In the genomic region with DNA sequence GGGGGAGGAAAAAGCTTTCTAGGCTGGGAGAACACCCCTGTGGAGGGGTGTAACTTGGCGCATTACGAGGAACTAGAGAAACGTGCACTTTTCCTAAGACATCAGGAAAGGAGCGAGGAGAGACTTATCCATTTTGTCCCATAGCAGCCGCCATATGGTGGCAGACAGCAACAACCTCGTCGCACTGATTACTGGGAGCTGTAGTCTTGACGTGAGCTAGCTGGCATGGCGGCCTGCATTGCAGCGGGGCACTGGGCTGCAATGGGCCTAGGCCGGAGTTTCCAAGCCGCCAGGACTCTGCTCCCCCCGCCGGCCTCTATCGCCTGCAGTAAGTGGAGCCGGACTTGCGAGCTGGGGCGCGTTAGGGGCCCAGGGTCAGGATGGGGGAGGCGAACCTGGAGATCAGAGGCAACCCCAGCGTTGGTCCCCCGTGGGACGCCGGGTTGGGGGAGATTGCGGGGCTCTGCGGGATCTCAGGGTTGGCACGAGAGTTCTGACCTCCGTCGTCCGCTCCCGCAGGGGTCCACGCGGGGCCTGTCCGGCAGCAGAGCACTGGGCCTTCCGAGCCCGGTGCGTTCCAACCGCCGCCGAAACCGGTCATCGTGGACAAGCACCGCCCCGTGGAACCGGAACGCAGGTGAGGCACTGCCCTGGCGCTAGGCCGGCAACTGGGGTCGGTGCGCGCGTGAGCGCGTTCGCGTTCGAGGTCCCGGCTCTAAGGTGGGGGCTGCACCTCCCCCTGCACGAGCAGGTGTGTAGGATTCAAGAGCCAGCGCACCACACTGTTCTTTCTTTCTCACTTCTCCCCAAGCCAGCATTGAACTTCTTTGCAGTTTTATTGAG, we compare ENCODE assay signal across 1 cellular context.
A peak's percentile ranks its signal among the peaks of the same experiment; 100 is the strongest.
TF ChIP-seq lines count a peak whose summit lies in the region.

A gene (plus strand): TSS at position 201 of the 843 bp plus-strand sequence. CDS start 25 bp downstream, at position 226.

TF ChIP-seq in HepG2, 621 proteins besides CTCF, POLR2A, EP300 and RAD21 (continued from another document and continues in another):
- 0 out of 2 replicates have a peak, but pooled peaks have one; percentile 26 for TF ChIP-seq ZBTB21 (CRISPR knock-in tag; IDR thresholded peaks at IDR 0.05)
- TF ChIP-seq, protein P1, sequence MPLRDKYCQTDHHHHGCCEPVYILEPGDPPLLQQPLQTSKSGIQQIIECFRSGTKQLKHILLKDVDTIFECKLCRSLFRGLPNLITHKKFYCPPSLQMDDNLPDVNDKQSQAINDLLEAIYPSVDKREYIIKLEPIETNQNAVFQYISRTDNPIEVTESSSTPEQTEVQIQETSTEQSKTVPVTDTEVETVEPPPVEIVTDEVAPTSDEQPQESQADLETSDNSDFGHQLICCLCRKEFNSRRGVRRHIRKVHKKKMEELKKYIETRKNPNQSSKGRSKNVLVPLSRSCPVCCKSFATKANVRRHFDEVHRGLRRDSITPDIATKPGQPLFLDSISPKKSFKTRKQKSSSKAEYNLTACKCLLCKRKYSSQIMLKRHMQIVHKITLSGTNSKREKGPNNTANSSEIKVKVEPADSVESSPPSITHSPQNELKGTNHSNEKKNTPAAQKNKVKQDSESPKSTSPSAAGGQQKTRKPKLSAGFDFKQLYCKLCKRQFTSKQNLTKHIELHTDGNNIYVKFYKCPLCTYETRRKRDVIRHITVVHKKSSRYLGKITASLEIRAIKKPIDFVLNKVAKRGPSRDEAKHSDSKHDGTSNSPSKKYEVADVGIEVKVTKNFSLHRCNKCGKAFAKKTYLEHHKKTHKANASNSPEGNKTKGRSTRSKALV (CRISPR knock-in tag; IDR thresholded peaks at IDR 0.05) = peak; percentile 52; the same call in 1 of the 2 replicates
- TF ChIP-seq, protein P2, sequence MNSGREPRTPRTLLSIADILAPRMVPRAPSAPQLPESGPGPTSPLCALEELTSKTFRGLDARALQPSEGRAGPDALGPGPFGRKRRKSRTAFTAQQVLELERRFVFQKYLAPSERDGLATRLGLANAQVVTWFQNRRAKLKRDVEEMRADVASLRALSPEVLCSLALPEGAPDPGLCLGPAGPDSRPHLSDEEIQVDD (CRISPR knock-in tag; IDR thresholded peaks at IDR 0.05; ENCODE audit: borderline replicate concordance) = peak; percentile 16; the same call in 1 of the 2 replicates
- TF ChIP-seq RFX5 (IDR thresholded peaks at IDR 0.05; ENCODE audit: low read depth, low read length) = peak; percentile 24; the same call in 1 of the 2 replicates
- peak; percentile 95 for TF ChIP-seq KMT2B (CRISPR knock-in tag; IDR thresholded peaks at IDR 0.05)
- TF ChIP-seq, protein P3, sequence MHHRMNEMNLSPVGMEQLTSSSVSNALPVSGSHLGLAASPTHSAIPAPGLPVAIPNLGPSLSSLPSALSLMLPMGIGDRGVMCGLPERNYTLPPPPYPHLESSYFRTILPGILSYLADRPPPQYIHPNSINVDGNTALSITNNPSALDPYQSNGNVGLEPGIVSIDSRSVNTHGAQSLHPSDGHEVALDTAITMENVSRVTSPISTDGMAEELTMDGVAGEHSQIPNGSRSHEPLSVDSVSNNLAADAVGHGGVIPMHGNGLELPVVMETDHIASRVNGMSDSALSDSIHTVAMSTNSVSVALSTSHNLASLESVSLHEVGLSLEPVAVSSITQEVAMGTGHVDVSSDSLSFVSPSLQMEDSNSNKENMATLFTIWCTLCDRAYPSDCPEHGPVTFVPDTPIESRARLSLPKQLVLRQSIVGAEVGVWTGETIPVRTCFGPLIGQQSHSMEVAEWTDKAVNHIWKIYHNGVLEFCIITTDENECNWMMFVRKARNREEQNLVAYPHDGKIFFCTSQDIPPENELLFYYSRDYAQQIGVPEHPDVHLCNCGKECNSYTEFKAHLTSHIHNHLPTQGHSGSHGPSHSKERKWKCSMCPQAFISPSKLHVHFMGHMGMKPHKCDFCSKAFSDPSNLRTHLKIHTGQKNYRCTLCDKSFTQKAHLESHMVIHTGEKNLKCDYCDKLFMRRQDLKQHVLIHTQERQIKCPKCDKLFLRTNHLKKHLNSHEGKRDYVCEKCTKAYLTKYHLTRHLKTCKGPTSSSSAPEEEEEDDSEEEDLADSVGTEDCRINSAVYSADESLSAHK (CRISPR knock-in tag; IDR thresholded peaks at IDR 0.05; ENCODE audit: borderline replicate concordance) = no peak; the same call in 1 of the 2 replicates
- TF ChIP-seq TGIF2 (CRISPR knock-in tag; IDR thresholded peaks at IDR 0.05) = peak; percentile 97
- peak; percentile 81 for TF ChIP-seq U2AF1 (optimal IDR thresholded peaks at IDR 0.05; ENCODE audit: low read depth, low read length)
- peak; percentile 76 for TF ChIP-seq NFRKB (IDR thresholded peaks at IDR 0.05)
- peak; percentile 95 for TF ChIP-seq AHR (CRISPR knock-in tag; IDR thresholded peaks at IDR 0.05)
- peak; percentile 92 for TF ChIP-seq BRD4 (CRISPR knock-in tag; IDR thresholded peaks at IDR 0.05)
- no peak for TF ChIP-seq SKI (IDR thresholded peaks at IDR 0.05; ENCODE audit: partially characterized antibody)
- TF ChIP-seq NBN (conservative IDR thresholded peaks at IDR 0.05) = no peak
- TF ChIP-seq ETV6 (CRISPR knock-in tag; conservative IDR thresholded peaks at IDR 0.05) = peak; percentile 36; the same call in 1 of the 2 replicates
- TF ChIP-seq, protein P4, sequence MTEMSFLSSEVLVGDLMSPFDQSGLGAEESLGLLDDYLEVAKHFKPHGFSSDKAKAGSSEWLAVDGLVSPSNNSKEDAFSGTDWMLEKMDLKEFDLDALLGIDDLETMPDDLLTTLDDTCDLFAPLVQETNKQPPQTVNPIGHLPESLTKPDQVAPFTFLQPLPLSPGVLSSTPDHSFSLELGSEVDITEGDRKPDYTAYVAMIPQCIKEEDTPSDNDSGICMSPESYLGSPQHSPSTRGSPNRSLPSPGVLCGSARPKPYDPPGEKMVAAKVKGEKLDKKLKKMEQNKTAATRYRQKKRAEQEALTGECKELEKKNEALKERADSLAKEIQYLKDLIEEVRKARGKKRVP (CRISPR knock-in tag; IDR thresholded peaks at IDR 0.05) = peak in 1 of 2 experiments; percentile 70; a peak in 1 of 4 replicates
- peak; percentile 50; the same call in 1 of the 2 replicates for TF ChIP-seq NR2F2 (IDR thresholded peaks at IDR 0.05; ENCODE audit: borderline replicate concordance, low read depth)
- no peak for TF ChIP-seq ZNF337 (CRISPR knock-in tag; IDR thresholded peaks at IDR 0.05; ENCODE audit: borderline replicate concordance, low read depth)
- peak; percentile 56; the same call in 1 of the 2 replicates for TF ChIP-seq SATB2 (CRISPR knock-in tag; IDR thresholded peaks at IDR 0.05)
- TF ChIP-seq SALL1 (CRISPR knock-in tag; IDR thresholded peaks at IDR 0.05) = peak; percentile 71
- TF ChIP-seq, protein P5, sequence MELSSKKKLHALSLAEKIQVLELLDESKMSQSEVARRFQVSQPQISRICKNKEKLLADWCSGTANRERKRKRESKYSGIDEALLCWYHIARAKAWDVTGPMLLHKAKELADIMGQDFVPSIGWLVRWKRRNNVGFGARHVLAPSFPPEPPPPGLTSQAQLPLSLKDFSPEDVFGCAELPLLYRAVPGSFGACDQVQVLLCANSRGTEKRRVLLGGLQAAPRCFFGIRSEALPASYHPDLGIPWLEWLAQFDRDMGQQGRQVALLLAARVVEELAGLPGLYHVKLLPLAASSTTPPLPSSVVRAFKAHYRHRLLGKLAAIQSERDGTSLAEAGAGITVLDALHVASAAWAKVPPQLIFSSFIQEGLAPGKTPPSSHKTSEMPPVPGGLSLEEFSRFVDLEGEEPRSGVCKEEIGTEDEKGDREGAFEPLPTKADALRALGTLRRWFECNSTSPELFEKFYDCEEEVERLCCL (CRISPR knock-in tag; IDR thresholded peaks at IDR 0.05; ENCODE audit: borderline replicate concordance) = peak; percentile 80
- 0 out of 2 replicates have a peak, but pooled peaks have one; percentile 46 for TF ChIP-seq ZNF746 (CRISPR knock-in tag; IDR thresholded peaks at IDR 0.05)
- TF ChIP-seq ZNF256 (CRISPR knock-in tag; conservative IDR thresholded peaks at IDR 0.05) = peak; percentile 76; the same call in 1 of the 2 replicates
- TF ChIP-seq NRL (CRISPR knock-in tag; IDR thresholded peaks at IDR 0.05; ENCODE audit: borderline replicate concordance) = peak; percentile 97
- TF ChIP-seq RBFOX2 (IDR thresholded peaks at IDR 0.05; ENCODE audit: low read depth, low read length) = peak; percentile 97
- peak; percentile 94 for TF ChIP-seq MIXL1 (CRISPR knock-in tag; IDR thresholded peaks at IDR 0.05)
- peak; percentile 83; the same call in 1 of the 2 replicates for TF ChIP-seq REL (CRISPR knock-in tag; conservative IDR thresholded peaks at IDR 0.05)
- TF ChIP-seq ZNF615 (CRISPR knock-in tag; IDR thresholded peaks at IDR 0.05; ENCODE audit: borderline replicate concordance) = peak; percentile 82
- peak; percentile 58; the same call in 1 of the 2 replicates for TF ChIP-seq ZNF678 (CRISPR knock-in tag; IDR thresholded peaks at IDR 0.05)
- peak; percentile 35; the same call in 1 of the 2 replicates for TF ChIP-seq SP5 (CRISPR knock-in tag; IDR thresholded peaks at IDR 0.05; ENCODE audit: borderline replicate concordance, low read depth)
- 0 out of 2 replicates have a peak, but pooled peaks have one; percentile 50 for TF ChIP-seq MEIS2 (CRISPR knock-in tag; IDR thresholded peaks at IDR 0.05)
- peak; percentile 69 for TF ChIP-seq ZNF720 (CRISPR knock-in tag; IDR thresholded peaks at IDR 0.05)
- peak; percentile 85 for TF ChIP-seq PITX1 (CRISPR knock-in tag; IDR thresholded peaks at IDR 0.05)
- TF ChIP-seq ZNF782 (CRISPR knock-in tag; IDR thresholded peaks at IDR 0.05; ENCODE audit: borderline replicate concordance) = no peak; the same call in 1 of the 2 replicates
- TF ChIP-seq MAFF (IDR thresholded peaks at IDR 0.05; ENCODE audit: low read depth, low read length) = no peak; the same call in 1 of the 2 replicates
- peak; percentile 88 for TF ChIP-seq SRSF1 (optimal IDR thresholded peaks at IDR 0.05; ENCODE audit: low read depth, low read length)
- TF ChIP-seq, protein P6, sequence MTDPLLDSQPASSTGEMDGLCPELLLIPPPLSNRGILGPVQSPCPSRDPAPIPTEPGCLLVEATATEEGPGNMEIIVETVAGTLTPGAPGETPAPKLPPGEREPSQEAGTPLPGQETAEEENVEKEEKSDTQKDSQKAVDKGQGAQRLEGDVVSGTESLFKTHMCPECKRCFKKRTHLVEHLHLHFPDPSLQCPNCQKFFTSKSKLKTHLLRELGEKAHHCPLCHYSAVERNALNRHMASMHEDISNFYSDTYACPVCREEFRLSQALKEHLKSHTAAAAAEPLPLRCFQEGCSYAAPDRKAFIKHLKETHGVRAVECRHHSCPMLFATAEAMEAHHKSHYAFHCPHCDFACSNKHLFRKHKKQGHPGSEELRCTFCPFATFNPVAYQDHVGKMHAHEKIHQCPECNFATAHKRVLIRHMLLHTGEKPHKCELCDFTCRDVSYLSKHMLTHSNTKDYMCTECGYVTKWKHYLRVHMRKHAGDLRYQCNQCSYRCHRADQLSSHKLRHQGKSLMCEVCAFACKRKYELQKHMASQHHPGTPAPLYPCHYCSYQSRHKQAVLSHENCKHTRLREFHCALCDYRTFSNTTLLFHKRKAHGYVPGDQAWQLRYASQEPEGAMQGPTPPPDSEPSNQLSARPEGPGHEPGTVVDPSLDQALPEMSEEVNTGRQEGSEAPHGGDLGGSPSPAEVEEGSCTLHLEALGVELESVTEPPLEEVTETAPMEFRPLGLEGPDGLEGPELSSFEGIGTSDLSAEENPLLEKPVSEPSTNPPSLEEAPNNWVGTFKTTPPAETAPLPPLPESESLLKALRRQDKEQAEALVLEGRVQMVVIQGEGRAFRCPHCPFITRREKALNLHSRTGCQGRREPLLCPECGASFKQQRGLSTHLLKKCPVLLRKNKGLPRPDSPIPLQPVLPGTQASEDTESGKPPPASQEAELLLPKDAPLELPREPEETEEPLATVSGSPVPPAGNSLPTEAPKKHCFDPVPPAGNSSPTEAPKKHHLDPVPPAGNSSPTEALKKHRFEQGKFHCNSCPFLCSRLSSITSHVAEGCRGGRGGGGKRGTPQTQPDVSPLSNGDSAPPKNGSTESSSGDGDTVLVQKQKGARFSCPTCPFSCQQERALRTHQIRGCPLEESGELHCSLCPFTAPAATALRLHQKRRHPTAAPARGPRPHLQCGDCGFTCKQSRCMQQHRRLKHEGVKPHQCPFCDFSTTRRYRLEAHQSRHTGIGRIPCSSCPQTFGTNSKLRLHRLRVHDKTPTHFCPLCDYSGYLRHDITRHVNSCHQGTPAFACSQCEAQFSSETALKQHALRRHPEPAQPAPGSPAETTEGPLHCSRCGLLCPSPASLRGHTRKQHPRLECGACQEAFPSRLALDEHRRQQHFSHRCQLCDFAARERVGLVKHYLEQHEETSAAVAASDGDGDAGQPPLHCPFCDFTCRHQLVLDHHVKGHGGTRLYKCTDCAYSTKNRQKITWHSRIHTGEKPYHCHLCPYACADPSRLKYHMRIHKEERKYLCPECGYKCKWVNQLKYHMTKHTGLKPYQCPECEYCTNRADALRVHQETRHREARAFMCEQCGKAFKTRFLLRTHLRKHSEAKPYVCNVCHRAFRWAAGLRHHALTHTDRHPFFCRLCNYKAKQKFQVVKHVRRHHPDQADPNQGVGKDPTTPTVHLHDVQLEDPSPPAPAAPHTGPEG (CRISPR knock-in tag; IDR thresholded peaks at IDR 0.05) = no peak
- peak; percentile 82 for TF ChIP-seq SSRP1 (CRISPR knock-in tag; IDR thresholded peaks at IDR 0.05)
- TF ChIP-seq DR1 (CRISPR knock-in tag; IDR thresholded peaks at IDR 0.05) = peak; percentile 39; the same call in 1 of the 2 replicates
- TF ChIP-seq HDAC1 (CRISPR knock-in tag; IDR thresholded peaks at IDR 0.05) = peak; percentile 77
- TF ChIP-seq ZNF3 (CRISPR knock-in tag; IDR thresholded peaks at IDR 0.05) = peak; percentile 16; the same call in 1 of the 2 replicates
- peak; percentile 81 for TF ChIP-seq CREB1 (IDR thresholded peaks at IDR 0.05)
- TF ChIP-seq CREB1 (CRISPR knock-in tag; IDR thresholded peaks at IDR 0.05) = peak; percentile 90
- TF ChIP-seq, protein P7, sequence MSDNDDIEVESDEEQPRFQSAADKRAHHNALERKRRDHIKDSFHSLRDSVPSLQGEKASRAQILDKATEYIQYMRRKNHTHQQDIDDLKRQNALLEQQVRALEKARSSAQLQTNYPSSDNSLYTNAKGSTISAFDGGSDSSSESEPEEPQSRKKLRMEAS (IDR thresholded peaks at IDR 0.05) = peak; percentile 80; the same call in 1 of the 2 replicates
- peak; percentile 92; the same call in 1 of the 2 replicates for TF ChIP-seq ZNF788 (CRISPR knock-in tag; IDR thresholded peaks at IDR 0.05; ENCODE audit: borderline replicate concordance)
- TF ChIP-seq ZNF772 (CRISPR knock-in tag; IDR thresholded peaks at IDR 0.05) = peak; percentile 94
- TF ChIP-seq ATF7 (IDR thresholded peaks at IDR 0.05) = no peak
- TF ChIP-seq ATF7 (CRISPR knock-in tag; IDR thresholded peaks at IDR 0.05) = peak; percentile 43; the same call in 1 of the 2 replicates
- peak; percentile 98 for TF ChIP-seq ZNF781 (CRISPR knock-in tag; IDR thresholded peaks at IDR 0.05; ENCODE audit: borderline replicate concordance, not compliant biosample characterization)
- TF ChIP-seq NPAS2 (CRISPR knock-in tag; IDR thresholded peaks at IDR 0.05; ENCODE audit: borderline replicate concordance) = no peak
- TF ChIP-seq ZNF335 (CRISPR knock-in tag; IDR thresholded peaks at IDR 0.05) = peak; percentile 75; the same call in 1 of the 2 replicates
- TF ChIP-seq TAF15 (IDR thresholded peaks at IDR 0.05; ENCODE audit: low read depth, low read length, poor library complexity, severe bottlenecking) = no peak
- TF ChIP-seq ZNF207 (IDR thresholded peaks at IDR 0.05; ENCODE audit: borderline replicate concordance) = no peak
- TF ChIP-seq ARNTL (CRISPR knock-in tag; IDR thresholded peaks at IDR 0.05) = peak; percentile 52; the same call in 1 of the 2 replicates
- peak; percentile 38; the same call in 1 of the 2 replicates for TF ChIP-seq HMG20A (CRISPR knock-in tag; IDR thresholded peaks at IDR 0.05; ENCODE audit: borderline replicate concordance)
- TF ChIP-seq FOXJ3 (CRISPR knock-in tag; IDR thresholded peaks at IDR 0.05; ENCODE audit: borderline replicate concordance) = no peak; the same call in 1 of the 2 replicates
- TF ChIP-seq NR1H2 (CRISPR knock-in tag; IDR thresholded peaks at IDR 0.05; ENCODE audit: borderline replicate concordance, low read depth) = no peak
- TF ChIP-seq ZBTB7A (CRISPR knock-in tag; IDR thresholded peaks at IDR 0.05) = peak; percentile 78; the same call in 1 of the 2 replicates
